Comparison of ENCODE assay signal across 31 cellular contexts in genomic region chr2:215143458-215143857, GRCh38. TPM values are rescaled to one million over a fixed set of nuclear protein-coding genes. Genes with fewer than 3 reads are reported as not detected.
"Had no signal": no experiment of that assay in that cellular context is flagged by ENCODE, and none has a peak within 500 bp of the region (broad histone marks: within the 10 kb centered on the region; RNA-seq: fewer than 3 reads in every experiment).

No MANE protein-coding gene starts in this region.

- ATAC-seq: activated CD8-positive, alpha-beta T cell treated with anti-CD3 and anti-CD28 coated beads for 36 hours; activated naive CD4-positive, alpha-beta T cell treated with anti-CD3 and anti-CD28 coated beads, Interleukin-2, amount 50 U/mL, for 72 hours; activated T-cell treated with anti-CD3 and anti-CD28 coated beads, Interleukin-2, amount 50 U/mL, for 4 hours; activated T-cell treated with anti-CD3 and anti-CD28 coated beads, Interleukin-2, amount 50 U/mL, for 72 hours; activated T-helper 17 cell treated with anti-CD3 and anti-CD28 coated beads, Interleukin-2, amount 50 U/mL, for 72 hours; body of pancreas had no signal

- DNase-seq: activated B cell treated with CpG ODN at 0.5 μM for 24 hours; activated CD4-positive, alpha-beta memory T cell treated with anti-CD3 and anti-CD28 coated beads for 36 hours; activated CD4-positive, alpha-beta T cell treated with anti-CD3 and anti-CD28 coated beads for 4 hours; activated CD4-positive, alpha-beta T cell treated with anti-CD3 and anti-CD28 coated beads, Interleukin-2, amount 10 ng/mL, durations not matched to agents 24 days and 14 days; activated CD4-positive, alpha-beta T cell treated with anti-CD3 and anti-CD28 coated beads, Interleukin-2, amount 50 U/mL, for 1 hour; activated CD4-positive, alpha-beta T cell treated with anti-CD3 and anti-CD28 coated beads, Interleukin-2, amount 50 U/mL, for 4 hours; activated CD4-positive, CD25-positive, alpha-beta regulatory T cell treated with anti-CD3 and anti-CD28 coated beads, Interleukin-2, amount 50 U/mL, for 72 hours; activated CD8-positive, alpha-beta memory T cell treated with anti-CD3 and anti-CD28 coated beads, Interleukin-2, amount 50 U/mL, for 4 hours; activated CD8-positive, alpha-beta T cell treated with anti-CD3 and anti-CD28 coated beads for 36 hours; activated effector memory CD4-positive, alpha-beta T cell treated with anti-CD3 and anti-CD28 coated beads, Interleukin-2, amount 50 U/mL, for 16 hours; activated gamma-delta T cell treated with Interleukin-2 at 50 U/mL for 16 hours; activated naive CD4-positive, alpha-beta T cell; activated naive CD4-positive, alpha-beta T cell treated with anti-CD3 and anti-CD28 coated beads for 36 hours; activated naive CD4-positive, alpha-beta T cell treated with anti-CD3 and anti-CD28 coated beads, Interleukin-2, amount 50 U/mL, for 16 hours; activated naive CD8-positive, alpha-beta T cell treated with anti-CD3 and anti-CD28 coated beads for 36 hours; activated T-cell treated with anti-CD3 and anti-CD28 coated beads for 4 hours; activated T-cell treated with anti-CD3 and anti-CD28 coated beads, Interleukin-2, amount 50 U/mL, for 1 hour; activated T-cell treated with anti-CD3 and anti-CD28 coated beads, Interleukin-2, amount 50 U/mL, for 4 hours; activated T-cell treated with anti-CD3 and anti-CD28 coated beads, Interleukin-2, amount 50 U/mL, for 72 hours; adrenal gland; amniotic stem cell; aorta; body of pancreas; brain microvascular endothelial cell; central memory CD4-positive, alpha-beta T cell; T-helper 9 cell had no signal

RNA-seq across cellular contexts. Expression of gene ABCA12, which starts 5.0 kb away (rescaled TPM):
- total RNA-seq: activated B cell treated with CpG ODN at 0.5 μM for 24 hours; activated CD4-positive, alpha-beta memory T cell treated with anti-CD3 and anti-CD28 coated beads for 36 hours; activated CD4-positive, alpha-beta T cell treated with anti-CD3 and anti-CD28 coated beads, Interleukin-2, amount 10 ng/mL, durations not matched to agents 24 days and 14 days; activated CD8-positive, alpha-beta memory T cell treated with anti-CD3 and anti-CD28 coated beads for 36 hours; activated CD8-positive, alpha-beta T cell treated with anti-CD3 and anti-CD28 coated beads for 36 hours; activated naive CD4-positive, alpha-beta T cell treated with anti-CD3 and anti-CD28 coated beads for 36 hours; activated naive CD4-positive, alpha-beta T cell treated with anti-CD3 and anti-CD28 coated beads, Interleukin-2, amount 50 U/mL, for 72 hours; activated naive CD8-positive, alpha-beta T cell treated with anti-CD3 and anti-CD28 coated beads for 36 hours; activated T-cell treated with anti-CD3 and anti-CD28 coated beads, Interleukin-2, amount 50 U/mL, for 4 hours; activated T-helper 1 cell treated with anti-CD3 and anti-CD28 coated beads, Interleukin-12 subunit alpha, Interleukin-12 subunit beta, Interleukin-2, Interleukin-4 antibody, amounts not matched to agents 30 ng/mL and 10 ng/mL and 1 ng/mL, durations not matched to agents 14 hours and 24 hours and 36 hours; activated T-helper 17 cell treated with anti-CD3 and anti-CD28 coated beads, Interleukin-2, amount 50 U/mL, for 72 hours; aorta; body of pancreas; cardiac septum had no signal
